Comparison of ENCODE assay signal across 1 cellular context in the genomic region with DNA sequence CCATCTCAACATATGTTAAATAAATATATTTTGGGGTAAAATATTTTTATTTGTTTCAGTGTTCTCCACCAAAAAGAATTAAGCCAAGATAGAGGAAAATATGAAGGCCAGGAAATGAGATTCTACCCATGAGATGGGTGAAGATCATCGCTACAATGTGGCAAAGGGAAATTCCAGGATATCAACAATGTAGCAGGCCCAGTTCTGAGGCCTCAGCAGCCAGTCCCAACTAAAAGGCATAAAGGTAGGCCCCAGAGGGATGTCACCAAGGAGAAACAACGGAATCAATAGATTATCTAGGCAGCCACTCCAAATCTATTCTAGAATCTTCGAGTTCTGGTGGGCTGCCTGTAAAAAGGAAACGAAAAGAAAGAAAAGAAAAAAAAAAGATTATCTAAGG.
TF ChIP-seq lines count a peak whose summit lies in the region.

No MANE protein-coding gene starts in this region.

TF ChIP-seq in WTC11, 78 proteins besides CTCF, POLR2A, EP300 and RAD21 (continued from another document):
- TF ChIP-seq ARID4B (CRISPR knock-in tag; IDR thresholded peaks at IDR 0.05; ENCODE audit: borderline replicate concordance) (no peak), TEAD4 (CRISPR knock-in tag; IDR thresholded peaks at IDR 0.05) (no peak), CREM (CRISPR knock-in tag; IDR thresholded peaks at IDR 0.05) (no peak), EMX1 (CRISPR knock-in tag; IDR thresholded peaks at IDR 0.05) (no peak), TEAD1 (CRISPR knock-in tag; IDR thresholded peaks at IDR 0.05) (no peak)
- TF ChIP-seq, protein P1, sequence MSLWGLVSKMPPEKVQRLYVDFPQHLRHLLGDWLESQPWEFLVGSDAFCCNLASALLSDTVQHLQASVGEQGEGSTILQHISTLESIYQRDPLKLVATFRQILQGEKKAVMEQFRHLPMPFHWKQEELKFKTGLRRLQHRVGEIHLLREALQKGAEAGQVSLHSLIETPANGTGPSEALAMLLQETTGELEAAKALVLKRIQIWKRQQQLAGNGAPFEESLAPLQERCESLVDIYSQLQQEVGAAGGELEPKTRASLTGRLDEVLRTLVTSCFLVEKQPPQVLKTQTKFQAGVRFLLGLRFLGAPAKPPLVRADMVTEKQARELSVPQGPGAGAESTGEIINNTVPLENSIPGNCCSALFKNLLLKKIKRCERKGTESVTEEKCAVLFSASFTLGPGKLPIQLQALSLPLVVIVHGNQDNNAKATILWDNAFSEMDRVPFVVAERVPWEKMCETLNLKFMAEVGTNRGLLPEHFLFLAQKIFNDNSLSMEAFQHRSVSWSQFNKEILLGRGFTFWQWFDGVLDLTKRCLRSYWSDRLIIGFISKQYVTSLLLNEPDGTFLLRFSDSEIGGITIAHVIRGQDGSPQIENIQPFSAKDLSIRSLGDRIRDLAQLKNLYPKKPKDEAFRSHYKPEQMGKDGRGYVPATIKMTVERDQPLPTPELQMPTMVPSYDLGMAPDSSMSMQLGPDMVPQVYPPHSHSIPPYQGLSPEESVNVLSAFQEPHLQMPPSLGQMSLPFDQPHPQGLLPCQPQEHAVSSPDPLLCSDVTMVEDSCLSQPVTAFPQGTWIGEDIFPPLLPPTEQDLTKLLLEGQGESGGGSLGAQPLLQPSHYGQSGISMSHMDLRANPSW (CRISPR knock-in tag; conservative IDR thresholded peaks at IDR 0.05; ENCODE audit: low read depth), result no peak
- TF ChIP-seq, protein P2, sequence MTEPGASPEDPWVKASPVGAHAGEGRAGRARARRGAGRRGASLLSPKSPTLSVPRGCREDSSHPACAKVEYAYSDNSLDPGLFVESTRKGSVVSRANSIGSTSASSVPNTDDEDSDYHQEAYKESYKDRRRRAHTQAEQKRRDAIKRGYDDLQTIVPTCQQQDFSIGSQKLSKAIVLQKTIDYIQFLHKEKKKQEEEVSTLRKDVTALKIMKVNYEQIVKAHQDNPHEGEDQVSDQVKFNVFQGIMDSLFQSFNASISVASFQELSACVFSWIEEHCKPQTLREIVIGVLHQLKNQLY (CRISPR knock-in tag; IDR thresholded peaks at IDR 0.05), result no peak
- TF ChIP-seq, protein P3, sequence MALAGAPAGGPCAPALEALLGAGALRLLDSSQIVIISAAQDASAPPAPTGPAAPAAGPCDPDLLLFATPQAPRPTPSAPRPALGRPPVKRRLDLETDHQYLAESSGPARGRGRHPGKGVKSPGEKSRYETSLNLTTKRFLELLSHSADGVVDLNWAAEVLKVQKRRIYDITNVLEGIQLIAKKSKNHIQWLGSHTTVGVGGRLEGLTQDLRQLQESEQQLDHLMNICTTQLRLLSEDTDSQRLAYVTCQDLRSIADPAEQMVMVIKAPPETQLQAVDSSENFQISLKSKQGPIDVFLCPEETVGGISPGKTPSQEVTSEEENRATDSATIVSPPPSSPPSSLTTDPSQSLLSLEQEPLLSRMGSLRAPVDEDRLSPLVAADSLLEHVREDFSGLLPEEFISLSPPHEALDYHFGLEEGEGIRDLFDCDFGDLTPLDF (CRISPR knock-in tag; IDR thresholded peaks at IDR 0.05), result no peak
